In the genomic region with DNA sequence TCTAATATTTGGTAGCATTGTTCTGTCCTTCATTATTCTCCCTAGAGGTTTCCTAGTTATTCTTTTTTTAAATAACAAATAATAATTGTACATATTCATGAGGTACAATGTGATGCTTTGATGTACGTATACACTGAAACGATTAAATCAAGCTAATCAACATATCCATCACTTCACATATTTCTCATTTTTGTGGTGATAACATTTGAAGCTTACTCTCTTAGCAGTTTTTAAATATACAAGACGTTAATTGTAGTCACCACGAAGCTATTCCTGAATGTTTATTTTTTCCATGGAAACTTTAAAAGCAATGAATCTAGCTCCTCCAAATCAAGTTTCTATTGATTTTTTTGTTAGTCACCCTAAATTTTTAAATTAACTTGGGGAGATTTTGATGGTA, we compare ENCODE assay signal across 16 cellular contexts.
DNase-seq lines count a peak whose midpoint lies in the region; ATAC-seq, FAIRE-seq and TF ChIP-seq lines count a peak whose summit lies in the region.
"Had no signal": no experiment of that assay in that cellular context is flagged by ENCODE, and none has a peak within 500 bp of the region (broad histone marks: within the 10 kb centered on the region; RNA-seq: fewer than 3 reads in every experiment).

No MANE protein-coding gene starts in this region.

- intact Hi-C loops in pancreas (cut with DNase I) = loop anchor here in 2 of 3 donors (5.0 kb wide), 1 partner anchor 117 kb away; a partner anchor contains a TSS

- no peak overlapping the region for H3K4me3 ChIP-seq in astrocyte (ENCODE audit: insufficient read depth, low read depth, low read length)
- no peak overlapping the region for H3K4me3 ChIP-seq in pancreas
- H3K4me3 ChIP-seq in MG63 = no peak overlapping the region
- H3K4me3 ChIP-seq: GM23248 had no signal

- H3K4me1 Mint-ChIP-seq in astrocyte (ENCODE audit: low read depth, unreplicated experiment) = peaks cover 2% of the 10 kb centered on the region

- H3K36me3 Mint-ChIP-seq in astrocyte (ENCODE audit: low read depth, unreplicated experiment) = no peaks in the 10 kb centered on the region
- H3K36me3 Mint-ChIP-seq: CD14-positive monocyte; CD8-positive, alpha-beta T cell; IgD-negative memory B cell had no signal

- H3K9me3 Mint-ChIP-seq in astrocyte (ENCODE audit: unreplicated experiment) = no peaks in the 10 kb centered on the region
- H3K9me3 Mint-ChIP-seq: CD8-positive, alpha-beta T cell; IgD-negative memory B cell had no signal

- H3K27ac Mint-ChIP-seq in astrocyte (ENCODE audit: unreplicated experiment) = no peak overlapping the region
- H3K27ac Mint-ChIP-seq: CD14-positive monocyte; CD8-positive, alpha-beta T cell; IgD-negative memory B cell had no signal

- DNase-seq in HCEC 1CT = peak; percentile 33
- DNase-seq in astrocyte (ENCODE audit: low read depth) = peak; percentile 33
- no peak for DNase-seq in pancreas
- DNase-seq in MG63 = no peak
- no peak for DNase-seq in NCI-H1092 treated with DMSO at 0.1 percent for 48 hours (lab: John Stamatoyannopoulos, UW)
- DNase-seq in T-helper 1 cell = no peak
- no peak for DNase-seq in T-helper 2 cell
- DNase-seq: CD8-positive, alpha-beta T cell; COR-L47; DMS153; DND-41; GM23248; H7 had no signal

- H4K20me1 ChIP-seq in astrocyte (ENCODE audit: insufficient read depth, low read length) = no peaks in the 10 kb centered on the region

- no peaks in the 10 kb centered on the region for H3K27me3 ChIP-seq in astrocyte (ENCODE audit: insufficient read depth, low read length)
- H3K27me3 ChIP-seq in pancreas = no peaks in the 10 kb centered on the region
- H3K27me3 ChIP-seq in MG63 = no peaks in the 10 kb centered on the region

- no peak overlapping the region for H3K4me2 ChIP-seq in astrocyte (ENCODE audit: low read length)

- 37 to 50% methylated on average over 4 of the region's 4 CpGs for WGBS in pancreas, 2 donors

- FAIRE-seq in astrocyte (lab: Jason Lieb, UNC) = no peak
- peak; percentile 9 for FAIRE-seq in pancreas (lab: Jason Lieb, UNC)
- FAIRE-seq: D721Med had no signal

- no peaks in the 10 kb centered on the region for H3K36me3 ChIP-seq in astrocyte (ENCODE audit: insufficient read depth, low read length)
- no peaks in the 10 kb centered on the region for H3K36me3 ChIP-seq in pancreas
- no peaks in the 10 kb centered on the region for H3K36me3 ChIP-seq in MG63

- H2AFZ ChIP-seq in astrocyte (ENCODE audit: low read depth, low read length) = no peak overlapping the region
- H2AFZ ChIP-seq: GM23248 had no signal

- H3K27me3 Mint-ChIP-seq in astrocyte (ENCODE audit: low read depth, unreplicated experiment) = peaks cover 26% of the 10 kb centered on the region

- H3K9me3 ChIP-seq in astrocyte (ENCODE audit: insufficient read depth, low read depth, low read length) = no peaks in the 10 kb centered on the region
- no peaks in the 10 kb centered on the region for H3K9me3 ChIP-seq in pancreas
- no peaks in the 10 kb centered on the region for H3K9me3 ChIP-seq in MG63

- no peak overlapping the region for H3K4me3 Mint-ChIP-seq in astrocyte (ENCODE audit: unreplicated experiment)
- H3K4me3 Mint-ChIP-seq: CD14-positive monocyte; CD8-positive, alpha-beta T cell; IgD-negative memory B cell had no signal

- no peak overlapping the region for H3K9ac ChIP-seq in astrocyte (ENCODE audit: low read length)
- H3K9ac ChIP-seq: GM23248 had no signal

- TF ChIP-seq CTCF in astrocyte (IDR thresholded peaks at IDR 0.05; ENCODE audit: insufficient read depth, low read depth, low read length) (no peak), pancreas (IDR thresholded peaks at IDR 0.05) (no peak)

- H3K4me1 ChIP-seq in astrocyte (ENCODE audit: insufficient read depth, low read length) = peaks cover 6% of the 10 kb centered on the region
- no peaks in the 10 kb centered on the region for H3K4me1 ChIP-seq in pancreas

- no peak for ATAC-seq in pancreas
- ATAC-seq: CD8-positive, alpha-beta T cell had no signal

- H3K79me2 ChIP-seq in astrocyte (ENCODE audit: insufficient read depth, low read length) = no peaks in the 10 kb centered on the region

- H3K27ac ChIP-seq in astrocyte (ENCODE audit: low read depth, low read length) = no peak overlapping the region
- no peak overlapping the region for H3K27ac ChIP-seq in pancreas
- H3K27ac ChIP-seq: GM23248 had no signal

Comparison
In these comparisons a context has a peak if more than half of its experiments do, and no peak if none do; other contexts are left out.
1. DNase-seq: peak in HCEC 1CT (single experiment) and astrocyte (single experiment); none in pancreas (0 of 6), MG63 (single experiment), NCI-H1092 treated with DMSO at 0.1 percent for 48 hours (single experiment), T-helper 1 cell (0 of 5) and T-helper 2 cell (0 of 5).